In the genomic region with DNA sequence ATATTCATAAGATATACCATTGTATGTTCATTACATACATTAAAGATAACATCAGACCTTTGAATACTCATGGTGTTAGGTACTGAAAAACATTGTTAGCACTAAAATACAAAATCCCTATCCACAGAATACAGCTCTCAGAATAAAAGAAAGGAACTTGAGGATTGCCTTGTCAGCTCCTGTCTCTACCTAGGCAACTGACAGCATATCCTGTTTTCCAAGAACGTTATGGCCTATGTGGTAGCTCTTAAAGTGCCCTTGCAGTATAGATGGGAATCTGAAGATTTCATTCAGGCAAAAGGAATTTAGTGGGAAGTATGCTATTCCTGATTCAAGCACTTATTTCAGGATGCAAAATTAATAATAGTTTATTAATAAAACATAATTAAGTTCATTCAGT, we compare ENCODE assay signal across 8 cellular contexts. TPM values are rescaled to one million over a fixed set of nuclear protein-coding genes. Genes with fewer than 3 reads are reported as not detected.
A peak's percentile ranks its signal among the peaks of the same experiment; 100 is the strongest.
DNase-seq lines count a peak whose midpoint lies in the region; ATAC-seq and TF ChIP-seq lines count a peak whose summit lies in the region.
"Had no signal": no experiment of that assay in that cellular context is flagged by ENCODE, and none has a peak within 500 bp of the region (broad histone marks: within the 10 kb centered on the region; RNA-seq: fewer than 3 reads in every experiment).

No MANE protein-coding gene starts in this region.

- H3K27me3 ChIP-seq in endocrine pancreas (ENCODE audit: control insufficient read depth, insufficient read depth, low read length), result no peaks in the 10 kb centered on the region
- H3K27me3 ChIP-seq in testis, result no peaks in the 10 kb centered on the region

- TF ChIP-seq POLR2A in NB4 (IDR thresholded peaks at IDR 0.05; ENCODE audit: extremely low read depth, insufficient read length) (no peak), testis (IDR thresholded peaks at IDR 0.05) (no peak)

- H3K4me3 ChIP-seq in NB4 (ENCODE audit: low read depth, low read length) (peak overlapping the region; percentile 81), endocrine pancreas (ENCODE audit: control insufficient read depth, insufficient read depth, low read length) (peak overlapping the region; percentile 97), testis (no peak overlapping the region)

- 4 to 5% methylated on average over 1 of the region's 1 CpG for WGBS in testis, 2 donors

- ATAC-seq in HG02885 (IDR thresholded peaks at IDR 0.05; ENCODE audit: poor library complexity, unreplicated experiment), result no peak

- H3K9me3 ChIP-seq in endocrine pancreas (ENCODE audit: control insufficient read depth, low read length), result no peaks in the 10 kb centered on the region
- no peaks in the 10 kb centered on the region for H3K9me3 ChIP-seq in testis

- TF ChIP-seq CTCF in NB4 (IDR thresholded peaks at IDR 0.05; ENCODE audit: low read depth, low read length) (no peak), GM13977 (IDR thresholded peaks at IDR 0.05; ENCODE audit: extremely low read depth, insufficient read depth, missing control alignments) (no peak), testis (IDR thresholded peaks at IDR 0.05) (no peak)

- H3K9ac ChIP-seq in endocrine pancreas (ENCODE audit: control insufficient read depth, insufficient read depth, low read length), result no peak overlapping the region

- in situ Hi-C loops in GM13977 (cut with MboI; ENCODE audit: low pct_unique_long_range_greater_than_20kb, low sequenced_read_pairs, unreplicated experiment), result no loop called here

- H3K36me3 ChIP-seq in endocrine pancreas (ENCODE audit: control insufficient read depth, insufficient read depth, low read length), result no peaks in the 10 kb centered on the region
- H3K36me3 ChIP-seq in testis (ENCODE audit: low read depth, missing control alignments), result no peaks in the 10 kb centered on the region

- H3K27ac ChIP-seq in testis, result no peak overlapping the region

- peaks cover 14% of the 10 kb centered on the region for H3K4me1 ChIP-seq in endocrine pancreas (ENCODE audit: control insufficient read depth, insufficient read depth, low read length)
- H3K4me1 ChIP-seq in testis, result peaks cover 5% of the 10 kb centered on the region

- intact Hi-C loops in testis (cut with DNase I; ENCODE audit: low total_unique reads), result no loop called here

- DNase-seq in EH (ENCODE audit: low read depth) (peak; percentile 35), NB4 (ENCODE audit: low read depth) (no peak), renal cortical epithelial cell (ENCODE audit: low read depth) (peak; percentile 17), GM13977 (ENCODE audit: low spot score) (no peak), testis (no peak)
- DNase-seq: NCI-H1694 treated with DMSO at 0.1 percent for 48 hours had no signal

RNA-seq across cellular contexts. Expression of a gene that starts 1.8 kb away (rescaled TPM):
- 72.6 and 99.8 TPM in 2 replicates for total RNA-seq in renal cortical epithelial cell
- total RNA-seq in testis, result 100 to 1,000 TPM; 113 to 119 TPM
- polyA plus RNA-seq in testis (ENCODE audit: insufficient read depth, low read depth, low replicate concordance), result 22.4 TPM

Comparison
In these comparisons a context has a peak if more than half of its experiments do, and no peak if none do; other contexts are left out.
1. DNase-seq: peak in EH (single experiment) and renal cortical epithelial cell (single experiment); none in NB4 (single experiment), GM13977 (single experiment) and testis (single experiment).
2. H3K4me3 ChIP-seq: peak in NB4 (single experiment) and endocrine pancreas (single experiment); none in testis (0 of 2).